ENCODE assay signal across 12 cellular contexts in the genomic region with DNA sequence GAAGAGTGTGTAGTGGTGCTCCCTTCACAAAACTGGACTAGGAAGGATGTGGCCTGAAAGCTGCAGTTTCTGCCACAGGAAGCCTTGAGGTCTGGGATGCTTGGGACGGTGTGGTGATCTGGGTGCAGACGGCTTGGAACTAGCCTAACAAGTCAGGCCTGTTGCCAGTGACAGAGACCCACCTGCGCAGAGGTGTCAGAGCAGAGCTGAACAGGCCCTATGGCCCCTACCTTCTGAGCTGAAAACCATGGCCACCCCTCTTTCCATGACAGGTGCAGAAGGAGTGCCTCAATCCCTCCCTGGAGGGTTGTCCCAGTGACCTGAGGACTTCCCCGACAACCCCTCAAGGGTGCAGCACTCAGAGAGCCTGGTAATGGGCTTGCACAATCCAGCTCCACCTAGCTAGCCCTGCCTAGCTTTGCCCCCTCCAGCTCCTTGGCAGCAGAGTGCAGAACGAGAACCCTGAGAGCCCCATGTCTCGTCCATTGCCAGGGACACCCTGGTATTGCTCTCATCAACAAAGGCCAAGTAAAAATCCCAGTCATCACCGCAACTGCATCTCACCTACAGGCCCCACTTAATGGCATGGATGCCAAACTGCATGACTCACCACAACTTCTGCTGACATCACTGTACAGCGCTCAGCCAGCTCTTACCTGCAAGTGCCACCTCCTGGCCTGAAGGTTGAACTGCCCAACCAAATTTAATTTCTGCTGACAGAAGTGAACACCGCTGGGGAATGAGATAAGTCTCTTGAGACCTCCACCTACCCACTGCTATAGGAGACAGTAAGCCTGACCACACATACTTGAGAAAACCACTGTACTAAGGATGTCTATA.
DNase-seq lines count a peak whose midpoint lies in the region; ATAC-seq and TF ChIP-seq lines count a peak whose summit lies in the region.
"Had no signal": no experiment of that assay in that cellular context is flagged by ENCODE, and none has a peak within 500 bp of the region (broad histone marks: within the 10 kb centered on the region; RNA-seq: fewer than 3 reads in every experiment).

No MANE protein-coding gene starts in this region.

- peak overlapping the region; percentile 9 for H3K4ac ChIP-seq in mesendoderm (ENCODE audit: low read depth, low read length)

- peaks cover 42% of the 10 kb centered on the region for H3K9me3 ChIP-seq in Karpas-422 (ENCODE audit: low read length)
- H3K9me3 ChIP-seq: thoracic aorta had no signal

- H3K27ac ChIP-seq in Karpas-422 (ENCODE audit: low read length) (no peak overlapping the region), mesendoderm (ENCODE audit: low read depth, low read length) (no peak overlapping the region)
- H3K27ac ChIP-seq: ascending aorta, gastroesophageal sphincter, thoracic aorta had no signal

- no peaks in the 10 kb centered on the region for H3K79me1 ChIP-seq in mesendoderm (ENCODE audit: low read length)

- H2BK5ac ChIP-seq in mesendoderm (ENCODE audit: low read length), result no peak overlapping the region

- H3K4me2 ChIP-seq in Karpas-422 (ENCODE audit: low read depth, low read length, poor library complexity, severe bottlenecking), result no peak overlapping the region
- no peak overlapping the region for H3K4me2 ChIP-seq in mesendoderm (ENCODE audit: low read length)

- DNase-seq in Karpas-422 (peak; percentile 42), choroid plexus epithelial cell (ENCODE audit: low read depth) (peak; percentile 13), mesendoderm (peak; percentile 92), NCI-H774 (lab: John Stamatoyannopoulos, UW) (no peak)
- DNase-seq: NCI-H1417; stimulated activated CD4-positive, alpha-beta T cell treated with anti-CD3 and anti-CD28 coated beads, Interleukin-2, amount 100 ng/mL, for 24 hours had no signal

- no peaks in the 10 kb centered on the region for H3K36me3 ChIP-seq in Karpas-422 (ENCODE audit: insufficient read depth, low read length)
- no peaks in the 10 kb centered on the region for H3K36me3 ChIP-seq in mesendoderm (ENCODE audit: control insufficient read depth, insufficient read depth, low read length)
- H3K36me3 ChIP-seq: ascending aorta, gastroesophageal sphincter, thoracic aorta had no signal

- H3K56ac ChIP-seq in mesendoderm (ENCODE audit: low read length), result no peak overlapping the region

- no peak for TF ChIP-seq POLR2A in GM18505 (IDR thresholded peaks at IDR 0.05; ENCODE audit: borderline replicate concordance, extremely low read depth, insufficient read depth, insufficient read length)

- H3K4me1 ChIP-seq in Karpas-422 (ENCODE audit: low read length) (no peaks in the 10 kb centered on the region), mesendoderm (ENCODE audit: control insufficient read depth, low read depth, low read length) (no peaks in the 10 kb centered on the region)
- H3K4me1 ChIP-seq: ascending aorta, gastroesophageal sphincter had no signal

- H2BK120ac ChIP-seq in mesendoderm (ENCODE audit: low read depth, low read length), result no peak overlapping the region

- no CpG with 5 or more reads among the region's 9 CpGs for WGBS in mesendoderm (ENCODE audit: extremely low coverage, insufficient coverage, low lambda C conversion rate)

- H2BK15ac ChIP-seq in mesendoderm (replicated peaks; ENCODE audit: low read depth), result no peak overlapping the region

- H2AFZ ChIP-seq in Karpas-422 (ENCODE audit: low read length), result no peak overlapping the region

- H3K4me3 ChIP-seq in GM12875 (ENCODE audit: low read depth, low read length) (no peak overlapping the region), Karpas-422 (ENCODE audit: low read length) (no peak overlapping the region), choroid plexus epithelial cell (ENCODE audit: low read depth, low read length) (no peak overlapping the region), mesendoderm (ENCODE audit: low read length) (no peak overlapping the region)
- H3K4me3 ChIP-seq: ascending aorta, gastroesophageal sphincter, thoracic aorta had no signal

- no peak overlapping the region for H3K23ac ChIP-seq in mesendoderm (ENCODE audit: low read length)

- H4K20me1 ChIP-seq in Karpas-422 (ENCODE audit: insufficient read depth, low read depth, low read length), result no peaks in the 10 kb centered on the region

- H3K9me2 ChIP-seq in Karpas-422 (replicated peaks; ENCODE audit: insufficient read depth, low read length), result no peaks in the 10 kb centered on the region

- no peak for ATAC-seq in GM18505 (IDR thresholded peaks at IDR 0.05; ENCODE audit: unreplicated experiment)
- no peak for ATAC-seq in GM21786 (IDR thresholded peaks at IDR 0.05; ENCODE audit: unreplicated experiment)
- ATAC-seq: gastroesophageal sphincter had no signal

- no peak overlapping the region for H3K18ac ChIP-seq in mesendoderm (ENCODE audit: low read length)

- H4K8ac ChIP-seq in mesendoderm (ENCODE audit: low read depth, low read length), result no peak overlapping the region

- H3K79me2 ChIP-seq in Karpas-422 (ENCODE audit: low read length) (no peaks in the 10 kb centered on the region), mesendoderm (ENCODE audit: control insufficient read depth, insufficient read depth, low read length) (no peaks in the 10 kb centered on the region)

- no peak overlapping the region for H2AK5ac ChIP-seq in mesendoderm (ENCODE audit: low read length)

- H3K27me3 ChIP-seq in Karpas-422 (ENCODE audit: low read length) (no peaks in the 10 kb centered on the region), mesendoderm (ENCODE audit: insufficient read depth, low read length, poor library complexity) (no peaks in the 10 kb centered on the region)
- H3K27me3 ChIP-seq: ascending aorta, gastroesophageal sphincter had no signal

- H4K5ac ChIP-seq in mesendoderm (ENCODE audit: low read length), result no peak overlapping the region

- TF ChIP-seq CTCF in GM12875 (IDR thresholded peaks at IDR 0.05; ENCODE audit: borderline replicate concordance, insufficient read depth, low read depth, low read length) (0 out of 2 replicates have a peak, but pooled peaks have one; percentile 5), choroid plexus epithelial cell (conservative IDR thresholded peaks at IDR 0.05; ENCODE audit: low read depth, low read length) (no peak)

- no peak overlapping the region for H3K9ac ChIP-seq in Karpas-422 (ENCODE audit: low read length)
- H3K9ac ChIP-seq in mesendoderm (ENCODE audit: low read length), result no peak overlapping the region
